9 cellular contexts compared by ENCODE assay signal in genomic region chr7:128035712-128036111, GRCh38. TPM values are rescaled to one million over a fixed set of nuclear protein-coding genes. Genes with fewer than 3 reads are reported as not detected.
DNase-seq lines count a peak whose midpoint lies in the region; ATAC-seq and TF ChIP-seq lines count a peak whose summit lies in the region.
"Had no signal": no experiment of that assay in that cellular context is flagged by ENCODE, and none has a peak within 500 bp of the region (broad histone marks: within the 10 kb centered on the region; RNA-seq: fewer than 3 reads in every experiment).

No MANE protein-coding gene starts in this region.

- CTCF ChIA-PET in SK-N-SH (lab: Yijun Ruan, JAX), result interaction anchor here (0.6 to 8.7 kb wide), 38 partner anchors 9 to 381 kb away, joined by 3 to 165 read pairs (median 4); no protein-coding TSS in a partner anchor
- CTCF ChIA-PET in activated CD4-positive, alpha-beta memory T cell treated with anti-CD3 and anti-CD28 coated beads for 36 hours (lab: Charles Lee), result interaction anchor here (0.9 kb wide), 1 partner anchor 174 kb away, joined by 5 read pairs; no protein-coding TSS in a partner anchor
- CTCF ChIA-PET in naive thymus-derived CD4-positive, alpha-beta T cell (lab: Charles Lee), result interaction anchor here (0.7 kb wide), 1 partner anchor 176 kb away, joined by 3 read pairs; no protein-coding TSS in a partner anchor

- no peak overlapping the region for H3K27ac Mint-ChIP-seq in HFFc6
- H3K27ac Mint-ChIP-seq in activated CD4-positive, alpha-beta memory T cell treated with anti-CD3 and anti-CD28 coated beads for 36 hours, result no peak overlapping the region
- no peak overlapping the region for H3K27ac Mint-ChIP-seq in naive thymus-derived CD4-positive, alpha-beta T cell
- no peak overlapping the region for H3K27ac Mint-ChIP-seq in natural killer cell treated with Interleukin-12 subunit alpha and Interleukin-12 subunit beta and Interleukin-15 and Interleukin-18, amount 100 ng/mL, for 72 hours

- H3K4me1 Mint-ChIP-seq in HFFc6 (ENCODE audit: low read depth), result peaks cover 3% of the 10 kb centered on the region
- peaks cover 6% of the 10 kb centered on the region for H3K4me1 Mint-ChIP-seq in activated CD4-positive, alpha-beta memory T cell treated with anti-CD3 and anti-CD28 coated beads for 36 hours (ENCODE audit: low read depth)
- peaks cover 3 to 13% (median 10%) of the 10 kb centered on the region in 7 donors for H3K4me1 Mint-ChIP-seq in naive thymus-derived CD4-positive, alpha-beta T cell
- peaks cover 5 to 19% of the 10 kb centered on the region in 2 donors for H3K4me1 Mint-ChIP-seq in natural killer cell treated with Interleukin-12 subunit alpha and Interleukin-12 subunit beta and Interleukin-15 and Interleukin-18, amount 100 ng/mL, for 72 hours (ENCODE audit: low read depth in 2 of 2)

- H3K27ac ChIP-seq in SK-N-SH (ENCODE audit: low read depth in 2 of 2, low read length in 1 of 2), result no peak overlapping the region
- no peak overlapping the region for H3K27ac ChIP-seq in naive thymus-derived CD4-positive, alpha-beta T cell (ENCODE audit: low read depth, low read length)

- H3K9me3 ChIP-seq in SK-N-SH, result no peaks in the 10 kb centered on the region
- H3K9me3 ChIP-seq in naive thymus-derived CD4-positive, alpha-beta T cell (ENCODE audit: control insufficient read depth in 2 of 3, low read length in 3 of 3), result no peaks in the 10 kb centered on the region

- H3K4me3 Mint-ChIP-seq in HFFc6, result no peak overlapping the region
- no peak overlapping the region for H3K4me3 Mint-ChIP-seq in activated CD4-positive, alpha-beta memory T cell treated with anti-CD3 and anti-CD28 coated beads for 36 hours
- H3K4me3 Mint-ChIP-seq in naive thymus-derived CD4-positive, alpha-beta T cell, result no peak overlapping the region
- no peak overlapping the region for H3K4me3 Mint-ChIP-seq in natural killer cell treated with Interleukin-12 subunit alpha and Interleukin-12 subunit beta and Interleukin-15 and Interleukin-18, amount 100 ng/mL, for 72 hours

- no peaks in the 10 kb centered on the region for H3K36me3 Mint-ChIP-seq in HFFc6 (ENCODE audit: low read depth)
- H3K36me3 Mint-ChIP-seq in activated CD4-positive, alpha-beta memory T cell treated with anti-CD3 and anti-CD28 coated beads for 36 hours, result no peaks in the 10 kb centered on the region
- peaks cover 0 to 2% (median 0%) of the 10 kb centered on the region in 5 donors for H3K36me3 Mint-ChIP-seq in naive thymus-derived CD4-positive, alpha-beta T cell
- no peaks in the 10 kb centered on the region for H3K36me3 Mint-ChIP-seq in natural killer cell treated with Interleukin-12 subunit alpha and Interleukin-12 subunit beta and Interleukin-15 and Interleukin-18, amount 100 ng/mL, for 72 hours

- H3K4me1 ChIP-seq in SK-N-SH (ENCODE audit: control insufficient read depth in 1 of 2, insufficient read depth in 2 of 2, low read depth in 1 of 2, low read length in 1 of 2), result peaks cover 1 to 6% of the 10 kb centered on the region in 2 experiments; a peak in 2 of 4 replicates
- no peaks in the 10 kb centered on the region for H3K4me1 ChIP-seq in naive thymus-derived CD4-positive, alpha-beta T cell (ENCODE audit: control insufficient read depth in 2 of 2, insufficient read depth in 2 of 2, low read length in 2 of 2)

- no peaks in the 10 kb centered on the region for H3K9me3 Mint-ChIP-seq in HFFc6
- H3K9me3 Mint-ChIP-seq in activated CD4-positive, alpha-beta memory T cell treated with anti-CD3 and anti-CD28 coated beads for 36 hours, result no peaks in the 10 kb centered on the region
- no peaks in the 10 kb centered on the region for H3K9me3 Mint-ChIP-seq in naive thymus-derived CD4-positive, alpha-beta T cell
- H3K9me3 Mint-ChIP-seq in natural killer cell treated with Interleukin-12 subunit alpha and Interleukin-12 subunit beta and Interleukin-15 and Interleukin-18, amount 100 ng/mL, for 72 hours, result no peaks in the 10 kb centered on the region

- no peak overlapping the region for H2AFZ ChIP-seq in SK-N-SH (ENCODE audit: low read depth)

- H3K27me3 ChIP-seq in SK-N-SH (ENCODE audit: insufficient read depth), result no peaks in the 10 kb centered on the region
- H3K27me3 ChIP-seq in naive thymus-derived CD4-positive, alpha-beta T cell (ENCODE audit: control insufficient read depth in 2 of 2, insufficient read depth in 2 of 2, low read length in 2 of 2), result no peaks in the 10 kb centered on the region

- POLR2A ChIA-PET in SK-N-SH (lab: Yijun Ruan, JAX), result interaction anchor here (1.7 kb wide), 1 partner anchor 174 kb away, joined by 3 read pairs; no protein-coding TSS in a partner anchor
- POLR2A ChIA-PET in activated CD4-positive, alpha-beta memory T cell treated with anti-CD3 and anti-CD28 coated beads for 36 hours (lab: Charles Lee), result no interaction called here
- POLR2A ChIA-PET in naive thymus-derived CD4-positive, alpha-beta T cell (lab: Charles Lee), result interaction anchor here (1.0 kb wide), 1 partner anchor 9 kb away, joined by 3 read pairs; no protein-coding TSS in a partner anchor

- no peak overlapping the region for H3K4me2 ChIP-seq in SK-N-SH

- TF ChIP-seq RAD21 in SK-N-SH (IDR thresholded peaks at IDR 0.05; ENCODE audit: low read length), result peak; percentile 86

- intact Hi-C loops in left colon (cut with DNase I, micrococcal nuclease), result no loop called here
- intact Hi-C loops in activated CD4-positive, alpha-beta memory T cell treated with anti-CD3 and anti-CD28 coated beads for 36 hours (cut with micrococcal nuclease), result loop anchor here (10.0 kb wide), 2 partner anchors 169 to 331 kb away; no protein-coding TSS in a partner anchor
- intact Hi-C loops in naive thymus-derived CD4-positive, alpha-beta T cell (cut with micrococcal nuclease), result loop anchor here (1.0 to 10.0 kb wide), 3 partner anchors 99 to 174 kb away; no protein-coding TSS in a partner anchor

- peaks cover 76% of the 10 kb centered on the region for H4K20me1 ChIP-seq in SK-N-SH (ENCODE audit: insufficient read depth)

- DNase-seq in COLO829 (ENCODE audit: low spot score), result peak; percentile 44
- DNase-seq in HFFc6, result no peak
- DNase-seq in SK-N-SH, result peak; percentile 74
- DNase-seq in left colon, result no peak
- DNase-seq in activated CD4-positive, alpha-beta memory T cell treated with anti-CD3 and anti-CD28 coated beads for 36 hours, result no peak
- DNase-seq in naive thymus-derived CD4-positive, alpha-beta T cell, result no peak
- no peak for DNase-seq in natural killer cell treated with Interleukin-12 subunit alpha and Interleukin-12 subunit beta and Interleukin-15 and Interleukin-18, amount 100 ng/mL, for 72 hours (ENCODE audit: low spot score)
- DNase-seq: NCI-H510A had no signal

- H3F3A ChIP-seq in SK-N-SH (replicated peaks; ENCODE audit: insufficient read depth), result no peaks in the 10 kb centered on the region

- no peak for TF ChIP-seq EP300 in SK-N-SH (IDR thresholded peaks at IDR 0.05; ENCODE audit: borderline replicate concordance in 1 of 2, low read depth in 1 of 2, low read length in 1 of 2)

- ATAC-seq in left colon (peak; percentile 38), HG03457 (IDR thresholded peaks at IDR 0.05; ENCODE audit: unreplicated experiment) (no peak)
- no peak for ATAC-seq in naive thymus-derived CD4-positive, alpha-beta T cell
- no peak for ATAC-seq in natural killer cell treated with Interleukin-12 subunit alpha and Interleukin-12 subunit beta and Interleukin-15 and Interleukin-18, amount 100 ng/mL, for 72 hours

- WGBS in SK-N-SH (ENCODE audit: low lambda C conversion rate), result 82% methylated on average over 3 of the region's 3 CpGs

- no peak overlapping the region for H3K9ac ChIP-seq in SK-N-SH

- peaks cover 1% of the 10 kb centered on the region; the same call in 1 of the 2 replicates for H3K27me3 Mint-ChIP-seq in HFFc6 (ENCODE audit: insufficient read depth)
- no peaks in the 10 kb centered on the region for H3K27me3 Mint-ChIP-seq in activated CD4-positive, alpha-beta memory T cell treated with anti-CD3 and anti-CD28 coated beads for 36 hours
- peaks cover 0 to 18% (median 0%) of the 10 kb centered on the region in 5 donors for H3K27me3 Mint-ChIP-seq in naive thymus-derived CD4-positive, alpha-beta T cell
- H3K27me3 Mint-ChIP-seq in natural killer cell treated with Interleukin-12 subunit alpha and Interleukin-12 subunit beta and Interleukin-15 and Interleukin-18, amount 100 ng/mL, for 72 hours, result no peaks in the 10 kb centered on the region

- H3K79me2 ChIP-seq in SK-N-SH (ENCODE audit: insufficient read depth), result no peaks in the 10 kb centered on the region; the same call in none of the 2 replicates

- H3K36me3 ChIP-seq in SK-N-SH (replicated peaks in 1 of 2; ENCODE audit: control insufficient read depth in 1 of 2, insufficient read depth in 2 of 2, low read length in 1 of 2), result no peaks in the 10 kb centered on the region
- no peaks in the 10 kb centered on the region for H3K36me3 ChIP-seq in naive thymus-derived CD4-positive, alpha-beta T cell (ENCODE audit: control insufficient read depth in 2 of 3, insufficient read depth in 3 of 3, low read length in 3 of 3)

- no peaks in the 10 kb centered on the region for H3K9me2 ChIP-seq in SK-N-SH

- peak; percentile 70 for TF ChIP-seq CTCF in HFFc6 (IDR thresholded peaks at IDR 0.05)
- peak; percentile 68 for TF ChIP-seq CTCF in SK-N-SH (IDR thresholded peaks at IDR 0.05)

- H3K4me3 ChIP-seq in SK-N-SH (ENCODE audit: low read depth in 2 of 2, low read length in 1 of 2), result no peak overlapping the region; a peak in 1 of 4 replicates
- H3K4me3 ChIP-seq in naive thymus-derived CD4-positive, alpha-beta T cell (ENCODE audit: low read length), result no peak overlapping the region

TF ChIP-seq in SK-N-SH, 30 proteins besides CTCF, POLR2A, EP300 and RAD21 (continues in another document):
- TF ChIP-seq GABPA (IDR thresholded peaks at IDR 0.05; ENCODE audit: low read depth) (no peak), USF2 (IDR thresholded peaks at IDR 0.05; ENCODE audit: borderline replicate concordance, low read depth, low read length) (no peak)

RNA-seq across cellular contexts. Expression of gene LRRC4, which starts 4.5 kb away (rescaled TPM):
- total RNA-seq in HFFc6 (2021; fragmentation: NEBNext Ultra II Directional; extraction: Animal tissue kit (Norgen Biotek cat#: 25700)), result 1 to 10 TPM; 1.1 to 2.3 (median 1.5) TPM
- polyA plus RNA-seq in SK-N-SH (2012; rRNA removed), result 0.44 and 0.58 TPM in 2 replicates
- polyA plus RNA-seq in SK-N-SH (2012; cell fraction: cytosol; rRNA removed), result 0.30 and 0.41 TPM in 2 replicates
- 0.46 and 0.74 TPM in 2 replicates for polyA plus RNA-seq in SK-N-SH (2012; cell fraction: nucleus; rRNA removed)
- total RNA-seq in left colon, result 1 to 10 TPM in 1 of 2 donors, under 1 TPM in 1; 0.24 to 4.5 TPM
- under 1 TPM; 0.68 to 0.74 TPM for total RNA-seq in activated CD4-positive, alpha-beta memory T cell treated with anti-CD3 and anti-CD28 coated beads for 36 hours
- total RNA-seq in naive thymus-derived CD4-positive, alpha-beta T cell, result 1 to 10 TPM in 1 of 5 experiments, under 1 TPM in 3, not detected in 1; 0.57 to 5.7 (median 0.88) TPM
- under 1 TPM in 1 of 2 donors, not detected in 1; 0.14 TPM for polyA plus RNA-seq in naive thymus-derived CD4-positive, alpha-beta T cell
- under 1 TPM in 1 of 2 donors, not detected in 1; 0.07 TPM for total RNA-seq in natural killer cell treated with Interleukin-12 subunit alpha and Interleukin-12 subunit beta and Interleukin-15 and Interleukin-18, amount 100 ng/mL, for 72 hours

Comparison
In these comparisons a context has a peak if more than half of its experiments do, and no peak if none do; other contexts are left out.
1. DNase-seq: peak in COLO829 (single experiment) and SK-N-SH (single experiment); none in HFFc6 (single experiment), left colon (0 of 2), activated CD4-positive, alpha-beta memory T cell treated with anti-CD3 and anti-CD28 coated beads for 36 hours (single experiment), naive thymus-derived CD4-positive, alpha-beta T cell (0 of 9) and natural killer cell treated with Interleukin-12 subunit alpha and Interleukin-12 subunit beta and Interleukin-15 and Interleukin-18, amount 100 ng/mL, for 72 hours (single experiment).
2. intact Hi-C loops: an anchor here in activated CD4-positive, alpha-beta memory T cell treated with anti-CD3 and anti-CD28 coated beads for 36 hours (10.0 kb wide) and naive thymus-derived CD4-positive, alpha-beta T cell (1.0 to 10.0 kb wide); none called in left colon.